Comparison of ENCODE assay signal across 13 cellular contexts in the genomic region with DNA sequence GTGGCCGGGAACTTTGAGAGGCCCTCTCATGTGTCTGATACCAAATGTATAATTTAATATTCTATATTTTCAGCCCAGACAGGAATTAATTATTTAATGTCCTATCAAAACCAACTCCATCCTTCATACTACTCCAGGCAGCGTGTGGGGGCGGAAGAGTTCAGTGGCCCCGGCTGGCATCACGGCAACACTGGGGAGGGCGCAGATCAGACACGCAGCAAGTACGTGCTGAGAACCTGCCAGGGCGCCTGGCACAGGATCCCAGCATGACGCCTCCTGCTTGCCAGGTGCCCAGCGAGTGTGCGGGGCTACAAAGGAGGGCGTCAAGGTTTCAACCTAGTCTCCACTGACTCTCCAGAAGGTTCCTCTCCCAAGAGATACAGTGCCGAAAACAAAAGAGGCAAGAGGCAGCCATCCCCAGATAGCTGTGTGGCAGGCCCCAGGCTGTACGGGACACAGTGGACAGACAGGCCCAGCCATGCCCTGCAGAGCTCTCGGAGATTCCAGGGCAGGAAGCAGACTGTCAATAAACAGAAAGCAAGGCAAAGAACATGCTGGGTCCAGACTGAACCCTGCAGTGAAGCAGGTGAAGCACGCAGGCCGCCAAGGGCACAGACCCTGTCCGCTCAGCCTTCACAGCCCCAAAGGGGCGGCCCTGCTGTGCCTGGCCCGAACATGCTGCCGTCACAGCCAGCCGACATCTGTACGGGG.
A peak's percentile ranks its signal among the peaks of the same experiment; 100 is the strongest.
DNase-seq lines count a peak whose midpoint lies in the region; ATAC-seq and TF ChIP-seq lines count a peak whose summit lies in the region.
"Had no signal": no experiment of that assay in that cellular context is flagged by ENCODE, and none has a peak within 500 bp of the region (broad histone marks: within the 10 kb centered on the region; RNA-seq: fewer than 3 reads in every experiment).

No MANE protein-coding gene starts in this region.

- TF ChIP-seq CTCF in cardiac muscle cell (IDR thresholded peaks at IDR 0.05; ENCODE audit: low read depth, low read length), result no peak
- TF ChIP-seq CTCF in left ventricle myocardium inferior (IDR thresholded peaks at IDR 0.05; ENCODE audit: borderline replicate concordance), result no peak
- no peak for TF ChIP-seq CTCF in upper lobe of right lung (IDR thresholded peaks at IDR 0.05)

- no peak overlapping the region for H3K4me3 ChIP-seq in cardiac muscle cell
- H3K4me3 ChIP-seq in left ventricle myocardium inferior, result no peak overlapping the region
- no peak overlapping the region for H3K4me3 ChIP-seq in upper lobe of right lung

- intact Hi-C loops in left ventricle myocardium inferior (cut with micrococcal nuclease), result no loop called here
- intact Hi-C loops in upper lobe of right lung (cut with DNase I), result no loop called here

- H3K4me1 ChIP-seq in cardiac muscle cell (ENCODE audit: low read depth) (peaks cover 21% of the 10 kb centered on the region), left ventricle myocardium inferior (peaks cover 12% of the 10 kb centered on the region), upper lobe of right lung (no peaks in the 10 kb centered on the region)
- H3K4me1 ChIP-seq: parathyroid adenoma had no signal

- no peaks in the 10 kb centered on the region for H3K27me3 Mint-ChIP-seq in naive thymus-derived CD8-positive, alpha-beta T cell
- H3K27me3 Mint-ChIP-seq in T-helper 2 cell treated with Interferon-gamma antibody and Interleukin-4, amounts not matched to agents 5 μg/mL and 100 μg/mL, for 36 hours (ENCODE audit: low read depth), result no peaks in the 10 kb centered on the region

- no peak overlapping the region for H3K27ac Mint-ChIP-seq in naive thymus-derived CD8-positive, alpha-beta T cell
- H3K27ac Mint-ChIP-seq in T-helper 2 cell treated with Interferon-gamma antibody and Interleukin-4, amounts not matched to agents 5 μg/mL and 100 μg/mL, for 36 hours, result no peak overlapping the region
- H3K27ac Mint-ChIP-seq: activated T-helper 1 cell treated with anti-CD3 and anti-CD28 coated beads, Interleukin-12 subunit alpha, Interleukin-12 subunit beta, Interleukin-2, Interleukin-4 antibody, amounts not matched to agents 30 ng/mL and 10 ng/mL and 1 ng/mL, durations not matched to agents 14 hours and 24 hours and 36 hours had no signal

- POLR2A ChIA-PET in naive thymus-derived CD8-positive, alpha-beta T cell (lab: Charles Lee), result no interaction called here

- ATAC-seq in SK-N-SH treated with all-trans-retinoic acid at 6 μM for 48 hours (peak; percentile 33), upper lobe of right lung (no peak)
- ATAC-seq in naive thymus-derived CD8-positive, alpha-beta T cell, result no peak

- H3K36me3 ChIP-seq in cardiac muscle cell (no peaks in the 10 kb centered on the region), left ventricle myocardium inferior (no peaks in the 10 kb centered on the region), upper lobe of right lung (no peaks in the 10 kb centered on the region)

- peak overlapping the region; percentile 48 for H3K27ac ChIP-seq in cardiac muscle cell
- H3K27ac ChIP-seq in left ventricle myocardium inferior (replicated peaks), result no peak overlapping the region
- peak overlapping the region; percentile 62 for H3K27ac ChIP-seq in layer of hippocampus (ENCODE audit: low read depth, low read length)
- H3K27ac ChIP-seq in upper lobe of right lung, result peak overlapping the region; percentile 17
- H3K27ac ChIP-seq: parathyroid adenoma had no signal

- H3K27me3 ChIP-seq in cardiac muscle cell, result no peaks in the 10 kb centered on the region
- H3K27me3 ChIP-seq in left ventricle myocardium inferior (ENCODE audit: low read depth), result no peaks in the 10 kb centered on the region
- H3K27me3 ChIP-seq in layer of hippocampus (ENCODE audit: control insufficient read depth, insufficient read depth, low read length), result no peaks in the 10 kb centered on the region
- no peaks in the 10 kb centered on the region for H3K27me3 ChIP-seq in upper lobe of right lung

- H3K4me3 Mint-ChIP-seq in naive thymus-derived CD8-positive, alpha-beta T cell, result no peak overlapping the region
- no peak overlapping the region for H3K4me3 Mint-ChIP-seq in T-helper 2 cell treated with Interferon-gamma antibody and Interleukin-4, amounts not matched to agents 5 μg/mL and 100 μg/mL, for 36 hours
- H3K4me3 Mint-ChIP-seq: activated T-helper 1 cell treated with anti-CD3 and anti-CD28 coated beads, Interleukin-12 subunit alpha, Interleukin-12 subunit beta, Interleukin-2, Interleukin-4 antibody, amounts not matched to agents 30 ng/mL and 10 ng/mL and 1 ng/mL, durations not matched to agents 14 hours and 24 hours and 36 hours had no signal

- H3K4me1 Mint-ChIP-seq in naive thymus-derived CD8-positive, alpha-beta T cell, result no peaks in the 10 kb centered on the region
- no peaks in the 10 kb centered on the region for H3K4me1 Mint-ChIP-seq in T-helper 2 cell treated with Interferon-gamma antibody and Interleukin-4, amounts not matched to agents 5 μg/mL and 100 μg/mL, for 36 hours (ENCODE audit: low read depth)

- peaks cover 0 to 2% (median 0%) of the 10 kb centered on the region in 3 donors for H3K36me3 Mint-ChIP-seq in naive thymus-derived CD8-positive, alpha-beta T cell
- no peaks in the 10 kb centered on the region for H3K36me3 Mint-ChIP-seq in T-helper 2 cell treated with Interferon-gamma antibody and Interleukin-4, amounts not matched to agents 5 μg/mL and 100 μg/mL, for 36 hours (ENCODE audit: low read depth)

- H3K9me3 Mint-ChIP-seq in naive thymus-derived CD8-positive, alpha-beta T cell, result no peaks in the 10 kb centered on the region
- H3K9me3 Mint-ChIP-seq in T-helper 2 cell treated with Interferon-gamma antibody and Interleukin-4, amounts not matched to agents 5 μg/mL and 100 μg/mL, for 36 hours, result no peaks in the 10 kb centered on the region
- H3K9me3 Mint-ChIP-seq: activated T-helper 1 cell treated with anti-CD3 and anti-CD28 coated beads, Interleukin-12 subunit alpha, Interleukin-12 subunit beta, Interleukin-2, Interleukin-4 antibody, amounts not matched to agents 30 ng/mL and 10 ng/mL and 1 ng/mL, durations not matched to agents 14 hours and 24 hours and 36 hours had no signal

- H3K9me3 ChIP-seq in cardiac muscle cell (ENCODE audit: low read depth) (no peaks in the 10 kb centered on the region), left ventricle myocardium inferior (replicated peaks) (no peaks in the 10 kb centered on the region), upper lobe of right lung (no peaks in the 10 kb centered on the region)

- no peak for DNase-seq in cardiac muscle cell (ENCODE audit: low read depth in 1 of 2, low spot score in 1 of 2)
- no peak for DNase-seq in left ventricle myocardium inferior
- DNase-seq in upper lobe of right lung, result no peak
- DNase-seq in naive thymus-derived CD8-positive, alpha-beta T cell, result no peak
- DNase-seq in HuH-7 (ENCODE audit: low spot score), result no peak
- no peak for DNase-seq in T-helper 2 cell treated with Interferon-gamma antibody and Interleukin-4, amounts not matched to agents 5 μg/mL and 100 μg/mL, for 36 hours (ENCODE audit: low spot score)
- DNase-seq: activated CD4-positive, alpha-beta T cell treated with anti-CD3 and anti-CD28 coated beads for 1 hour; caudate nucleus; NCI-H1930 had no signal

TF ChIP-seq in SK-N-SH treated with all-trans-retinoic acid at 6 μM for 48 hours, 23 proteins besides CTCF, POLR2A, EP300 and RAD21:
- TF ChIP-seq ZFP3 (CRISPR knock-in tag; IDR thresholded peaks at IDR 0.05) (peak; percentile 7; the same call in 1 of the 2 replicates), CSDC2 (CRISPR knock-in tag; IDR thresholded peaks at IDR 0.05) (no peak)
- TF ChIP-seq, protein P1, sequence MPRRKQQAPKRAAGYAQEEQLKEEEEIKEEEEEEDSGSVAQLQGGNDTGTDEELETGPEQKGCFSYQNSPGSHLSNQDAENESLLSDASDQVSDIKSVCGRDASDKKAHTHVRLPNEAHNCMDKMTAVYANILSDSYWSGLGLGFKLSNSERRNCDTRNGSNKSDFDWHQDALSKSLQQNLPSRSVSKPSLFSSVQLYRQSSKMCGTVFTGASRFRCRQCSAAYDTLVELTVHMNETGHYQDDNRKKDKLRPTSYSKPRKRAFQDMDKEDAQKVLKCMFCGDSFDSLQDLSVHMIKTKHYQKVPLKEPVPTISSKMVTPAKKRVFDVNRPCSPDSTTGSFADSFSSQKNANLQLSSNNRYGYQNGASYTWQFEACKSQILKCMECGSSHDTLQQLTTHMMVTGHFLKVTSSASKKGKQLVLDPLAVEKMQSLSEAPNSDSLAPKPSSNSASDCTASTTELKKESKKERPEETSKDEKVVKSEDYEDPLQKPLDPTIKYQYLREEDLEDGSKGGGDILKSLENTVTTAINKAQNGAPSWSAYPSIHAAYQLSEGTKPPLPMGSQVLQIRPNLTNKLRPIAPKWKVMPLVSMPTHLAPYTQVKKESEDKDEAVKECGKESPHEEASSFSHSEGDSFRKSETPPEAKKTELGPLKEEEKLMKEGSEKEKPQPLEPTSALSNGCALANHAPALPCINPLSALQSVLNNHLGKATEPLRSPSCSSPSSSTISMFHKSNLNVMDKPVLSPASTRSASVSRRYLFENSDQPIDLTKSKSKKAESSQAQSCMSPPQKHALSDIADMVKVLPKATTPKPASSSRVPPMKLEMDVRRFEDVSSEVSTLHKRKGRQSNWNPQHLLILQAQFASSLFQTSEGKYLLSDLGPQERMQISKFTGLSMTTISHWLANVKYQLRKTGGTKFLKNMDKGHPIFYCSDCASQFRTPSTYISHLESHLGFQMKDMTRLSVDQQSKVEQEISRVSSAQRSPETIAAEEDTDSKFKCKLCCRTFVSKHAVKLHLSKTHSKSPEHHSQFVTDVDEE (CRISPR knock-in tag; IDR thresholded peaks at IDR 0.05), result 0 out of 2 replicates have a peak, but pooled peaks have one; percentile 17
